Comparison of ENCODE assay signal across 24 cellular contexts in the genomic region with DNA sequence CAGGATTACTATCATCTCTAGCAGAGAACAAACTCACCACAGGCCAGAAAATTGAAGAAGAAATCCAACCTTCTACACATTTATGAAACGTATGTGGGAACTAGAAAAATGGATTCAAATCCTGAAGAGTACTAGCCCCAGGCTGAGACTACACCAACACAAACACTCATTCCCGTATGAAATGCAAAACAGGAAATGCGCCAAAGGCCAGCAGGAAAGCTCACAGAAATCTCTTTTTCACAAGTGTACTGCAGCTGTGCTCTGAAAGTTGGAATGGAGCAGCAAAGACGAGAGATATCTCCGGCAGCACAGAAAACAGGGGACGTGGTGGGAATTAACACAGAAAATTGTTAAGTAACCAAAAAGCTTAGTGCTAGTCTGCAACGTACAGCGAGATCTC.
A peak's percentile ranks its signal among the peaks of the same experiment; 100 is the strongest.
DNase-seq lines count a peak whose midpoint lies in the region; ATAC-seq and TF ChIP-seq lines count a peak whose summit lies in the region.
"Had no signal": no experiment of that assay in that cellular context is flagged by ENCODE, and none has a peak within 500 bp of the region (broad histone marks: within the 10 kb centered on the region; RNA-seq: fewer than 3 reads in every experiment).

No MANE protein-coding gene starts in this region.

- H3K27me3 Mint-ChIP-seq in H9 (ENCODE audit: low read depth) (no peaks in the 10 kb centered on the region), osteocyte (ENCODE audit: unreplicated experiment) (no peaks in the 10 kb centered on the region)
- H3K27me3 Mint-ChIP-seq in naive thymus-derived CD4-positive, alpha-beta T cell: no peaks in the 10 kb centered on the region
- H3K27me3 Mint-ChIP-seq: activated naive CD8-positive, alpha-beta T cell treated with anti-CD3 and anti-CD28 coated beads, Interleukin-2, amount 10 ng/mL, durations not matched to agents 7 days and 5 days; CD8-positive, alpha-beta memory T cell; stimulated activated naive CD8-positive, alpha-beta T cell treated with anti-CD3 and anti-CD28 coated beads, Interleukin-15, Interleukin-2, amounts not matched to agents 100 ng/mL and 50 ng/mL, for 24 hours had no signal

- H4K91ac ChIP-seq in H9 (ENCODE audit: insufficient read length, low read depth, low read length): no peak overlapping the region

- H3K4me3 Mint-ChIP-seq in H9 (no peak overlapping the region), osteocyte (ENCODE audit: unreplicated experiment) (no peak overlapping the region)
- H3K4me3 Mint-ChIP-seq in naive thymus-derived CD4-positive, alpha-beta T cell: no peak overlapping the region
- H3K4me3 Mint-ChIP-seq: activated naive CD8-positive, alpha-beta T cell treated with anti-CD3 and anti-CD28 coated beads, Interleukin-2, amount 10 ng/mL, durations not matched to agents 7 days and 5 days; CD8-positive, alpha-beta memory T cell; stimulated activated naive CD8-positive, alpha-beta T cell treated with anti-CD3 and anti-CD28 coated beads, Interleukin-15, Interleukin-2, amounts not matched to agents 100 ng/mL and 50 ng/mL, for 24 hours; T-helper 2 cell treated with Interferon-gamma antibody and Interleukin-4, amounts not matched to agents 5 μg/mL and 100 μg/mL, for 36 hours had no signal

- H3K79me1 ChIP-seq in H9 (ENCODE audit: insufficient read depth, low read depth, low read length, poor library complexity, severe bottlenecking): no peaks in the 10 kb centered on the region

- H3K9me3 Mint-ChIP-seq in H9 (peaks cover 5 to 12% of the 10 kb centered on the region in 2 experiments; a peak in 4 of 5 replicates), osteocyte (ENCODE audit: unreplicated experiment) (peaks cover 16% of the 10 kb centered on the region)
- peaks cover 0 to 26% (median 3%) of the 10 kb centered on the region in 11 donors for H3K9me3 Mint-ChIP-seq in naive thymus-derived CD4-positive, alpha-beta T cell
- H3K9me3 Mint-ChIP-seq: activated naive CD8-positive, alpha-beta T cell treated with anti-CD3 and anti-CD28 coated beads, Interleukin-2, amount 10 ng/mL, durations not matched to agents 7 days and 5 days had no signal

- H3K4me3 ChIP-seq in adipocyte (ENCODE audit: low read length): peak overlapping the region; percentile 20
- H3K4me3 ChIP-seq in naive thymus-derived CD4-positive, alpha-beta T cell (ENCODE audit: low read length): no peak overlapping the region
- H3K4me3 ChIP-seq: HAP-1, K562, SJSA1, vagina had no signal

- no peaks in the 10 kb centered on the region for H3K4me1 ChIP-seq in H9 (ENCODE audit: insufficient read depth, low read length)
- H3K4me1 ChIP-seq in adipocyte (ENCODE audit: control insufficient read depth, insufficient read depth, low read length): peaks cover 5% of the 10 kb centered on the region
- H3K4me1 ChIP-seq in naive thymus-derived CD4-positive, alpha-beta T cell (ENCODE audit: control insufficient read depth in 2 of 2, insufficient read depth in 2 of 2, low read length in 2 of 2): no peaks in the 10 kb centered on the region
- H3K4me1 ChIP-seq: HAP-1, SJSA1, vagina had no signal

- H3K9me3 ChIP-seq in H9 (ENCODE audit: control insufficient read depth, low read depth, low read length) (no peaks in the 10 kb centered on the region), adipocyte (ENCODE audit: control insufficient read depth, low read length) (no peaks in the 10 kb centered on the region)
- no peaks in the 10 kb centered on the region for H3K9me3 ChIP-seq in naive thymus-derived CD4-positive, alpha-beta T cell (ENCODE audit: control insufficient read depth in 2 of 3, low read length in 3 of 3)
- H3K9me3 ChIP-seq: HAP-1, SJSA1, vagina had no signal

- H3K9ac ChIP-seq in H9 (ENCODE audit: extremely low read depth, insufficient read length, low read length) (no peak overlapping the region), adipocyte (ENCODE audit: low read length) (no peak overlapping the region)

- peak; percentile 82 for ATAC-seq in left ventricle myocardium superior
- ATAC-seq in naive thymus-derived CD4-positive, alpha-beta T cell: no peak
- ATAC-seq: K562 had no signal

- CTCF ChIA-PET in naive thymus-derived CD4-positive, alpha-beta T cell (lab: Charles Lee): no interaction called here

- H3K27me3 ChIP-seq in H9 (ENCODE audit: insufficient read depth, low read length) (no peaks in the 10 kb centered on the region), adipocyte (replicated peaks; ENCODE audit: control insufficient read depth, insufficient read depth, low read length) (no peaks in the 10 kb centered on the region)
- H3K27me3 ChIP-seq in naive thymus-derived CD4-positive, alpha-beta T cell (ENCODE audit: control insufficient read depth in 2 of 2, insufficient read depth in 2 of 2, low read length in 2 of 2): no peaks in the 10 kb centered on the region
- H3K27me3 ChIP-seq: SJSA1, vagina had no signal

- no peak overlapping the region for H4K8ac ChIP-seq in H9 (replicated peaks; ENCODE audit: insufficient read length, low read depth, low read length)

- H3K36me3 ChIP-seq in adipocyte (ENCODE audit: control insufficient read depth, insufficient read depth, low read length, severe bottlenecking): no peaks in the 10 kb centered on the region
- no peaks in the 10 kb centered on the region for H3K36me3 ChIP-seq in naive thymus-derived CD4-positive, alpha-beta T cell (ENCODE audit: control insufficient read depth in 2 of 3, insufficient read depth in 3 of 3, low read length in 3 of 3)
- H3K36me3 ChIP-seq: HAP-1, SJSA1, vagina had no signal

- H4K20me1 ChIP-seq in H9 (ENCODE audit: control insufficient read depth, insufficient read depth, insufficient read length): no peaks in the 10 kb centered on the region

- no peak overlapping the region for H2BK5ac ChIP-seq in H9 (ENCODE audit: insufficient read length, low read length)

- no peak overlapping the region for H4K5ac ChIP-seq in H9 (ENCODE audit: insufficient read length, low read depth, low read length)

- H3K56ac ChIP-seq in H9 (ENCODE audit: insufficient read length, low read depth, low read length): no peak overlapping the region

- POLR2A ChIA-PET in naive thymus-derived CD4-positive, alpha-beta T cell (lab: Charles Lee): no interaction called here

- H3K14ac ChIP-seq in H9 (ENCODE audit: insufficient read depth, low read length): no peak overlapping the region; the same call in 1 of the 2 replicates

- H2BK15ac ChIP-seq in H9 (ENCODE audit: low read depth, low read length): no peak overlapping the region

- no peaks in the 10 kb centered on the region for H3K23me2 ChIP-seq in H9 (ENCODE audit: insufficient read length, low read depth, low read length, poor library complexity, severe bottlenecking)

- no peak overlapping the region for H3T11ph ChIP-seq in H9 (ENCODE audit: low read length)

- TF ChIP-seq CTCF in H9 (conservative IDR thresholded peaks at IDR 0.05) (no peak), osteocyte (IDR thresholded peaks at IDR 0.05) (no peak)

- H3K4ac ChIP-seq in H9 (ENCODE audit: low read depth, low read length): no peak overlapping the region

- no peak overlapping the region for H3K23ac ChIP-seq in H9 (ENCODE audit: insufficient read length, low read depth, low read length)

- H3K36me3 Mint-ChIP-seq in H9 (ENCODE audit: insufficient read depth in 1 of 3, low read depth in 3 of 3) (peaks cover 0 to 4% (median 0%) of the 10 kb centered on the region in 3 experiments; a peak in 2 of 7 replicates), osteocyte (ENCODE audit: unreplicated experiment) (no peaks in the 10 kb centered on the region)
- H3K36me3 Mint-ChIP-seq in naive thymus-derived CD4-positive, alpha-beta T cell: no peaks in the 10 kb centered on the region
- H3K36me3 Mint-ChIP-seq: activated naive CD8-positive, alpha-beta T cell treated with anti-CD3 and anti-CD28 coated beads, Interleukin-2, amount 10 ng/mL, durations not matched to agents 7 days and 5 days had no signal

- H3K27ac Mint-ChIP-seq in H9 (peak overlapping the region; percentile 14 to 92 (median 75); a peak in 5 of 7 replicates), osteocyte (ENCODE audit: unreplicated experiment) (no peak overlapping the region)
- peak overlapping the region in 1 of 9 donors; percentile 43 for H3K27ac Mint-ChIP-seq in naive thymus-derived CD4-positive, alpha-beta T cell
- H3K27ac Mint-ChIP-seq: activated naive CD8-positive, alpha-beta T cell treated with anti-CD3 and anti-CD28 coated beads, Interleukin-2, amount 10 ng/mL, durations not matched to agents 7 days and 5 days; CD8-positive, alpha-beta memory T cell; stimulated activated naive CD8-positive, alpha-beta T cell treated with anti-CD3 and anti-CD28 coated beads, Interleukin-15, Interleukin-2, amounts not matched to agents 100 ng/mL and 50 ng/mL, for 24 hours; T-helper 2 cell treated with Interferon-gamma antibody and Interleukin-4, amounts not matched to agents 5 μg/mL and 100 μg/mL, for 36 hours had no signal

- H3K4me1 Mint-ChIP-seq in H9: peaks cover 6 to 10% of the 10 kb centered on the region in 2 experiments
- no peaks in the 10 kb centered on the region for H3K4me1 Mint-ChIP-seq in osteocyte (ENCODE audit: unreplicated experiment)
- H3K4me1 Mint-ChIP-seq in naive thymus-derived CD4-positive, alpha-beta T cell: no peaks in the 10 kb centered on the region
- H3K4me1 Mint-ChIP-seq: activated naive CD8-positive, alpha-beta T cell treated with anti-CD3 and anti-CD28 coated beads, Interleukin-2, amount 10 ng/mL, durations not matched to agents 7 days and 5 days; CD8-positive, alpha-beta memory T cell had no signal

- H2AFZ ChIP-seq in H9 (ENCODE audit: low read length): no peak overlapping the region

- intact Hi-C loops in left ventricle myocardium superior (cut with micrococcal nuclease): no loop called here
- intact Hi-C loops in naive thymus-derived CD4-positive, alpha-beta T cell (cut with micrococcal nuclease): no loop called here

- H3K18ac ChIP-seq in H9 (ENCODE audit: insufficient read length, low read depth, low read length): no peak overlapping the region

- DNase-seq in H9 (no peak), adipocyte (ENCODE audit: low read depth) (no peak), left ventricle myocardium superior (peak; percentile 26), pons (ENCODE audit: low spot score) (peak; percentile 81), osteocyte (ENCODE audit: extremely low spot score, unreplicated experiment) (no peak), SK-N-DZ (ENCODE audit: low spot score) (no peak), DMS79 (lab: John Stamatoyannopoulos, UW) (no peak)
- DNase-seq in naive thymus-derived CD4-positive, alpha-beta T cell: no peak
- DNase-seq: activated naive CD8-positive, alpha-beta T cell treated with anti-CD3 and anti-CD28 coated beads, Interleukin-2, amount 10 ng/mL, durations not matched to agents 7 days and 5 days; activated T-cell treated with anti-CD3 and anti-CD28 coated beads, Interleukin-2, amount 50 U/mL, for 48 hours; CD8-positive, alpha-beta memory T cell; dermis blood vessel endothelial cell; mammary epithelial cell; MV-4-11; NCI-H2029 treated with DMSO at 0.1 percent for 48 hours; NCI-H446 treated with DMSO at 0.1 percent for 48 hours; stimulated activated CD4-positive, alpha-beta T cell treated with anti-CD3 and anti-CD28 coated beads, Interleukin-1b, Interleukin-23, amount 100 ng/mL, for 48 hours had no signal

- H3K27ac ChIP-seq in H9 (ENCODE audit: insufficient read length, low read depth, low read length): no peak overlapping the region
- H3K27ac ChIP-seq in naive thymus-derived CD4-positive, alpha-beta T cell (ENCODE audit: low read depth, low read length): no peak overlapping the region
- H3K27ac ChIP-seq: HL-60, SJSA1, vagina had no signal

- H2BK120ac ChIP-seq in H9 (ENCODE audit: low read depth, low read length, poor library complexity, severe bottlenecking): no peak overlapping the region

- H2AK5ac ChIP-seq in H9 (ENCODE audit: insufficient read length, low read length): no peak overlapping the region

- H3K4me2 ChIP-seq in H9 (ENCODE audit: insufficient read depth, insufficient read length, low read length): no peak overlapping the region

- H2BK20ac ChIP-seq in H9 (ENCODE audit: low read depth, low read length, poor library complexity, severe bottlenecking): no peak overlapping the region

- H3K79me2 ChIP-seq in H9 (ENCODE audit: insufficient read depth, low read length): no peaks in the 10 kb centered on the region

- no CpG with 5 or more reads among the region's 8 CpGs for WGBS in H9 (ENCODE audit: extremely low coverage, insufficient read length, low lambda C conversion rate)

- H2BK12ac ChIP-seq in H9 (ENCODE audit: insufficient read length, low read depth, low read length): no peak overlapping the region

Comparison
In these comparisons a context has a peak if more than half of its experiments do, and no peak if none do; other contexts are left out.
1. DNase-seq: peak in left ventricle myocardium superior (single experiment) and pons (single experiment); none in H9 (single experiment), adipocyte (single experiment), osteocyte (single experiment), SK-N-DZ (single experiment), naive thymus-derived CD4-positive, alpha-beta T cell (0 of 9) and DMS79 (single experiment).